Comparison of ENCODE assay signal across 27 cellular contexts in genomic region chr2:26164231-26164630, GRCh38. TPM values are rescaled to one million over a fixed set of nuclear protein-coding genes. Genes with fewer than 3 reads are reported as not detected.
A peak's percentile ranks its signal among the peaks of the same experiment; 100 is the strongest.
DNase-seq lines count a peak whose midpoint lies in the region; ATAC-seq, FAIRE-seq and TF ChIP-seq lines count a peak whose summit lies in the region.
"Had no signal": no experiment of that assay in that cellular context is flagged by ENCODE, and none has a peak within 500 bp of the region (broad histone marks: within the 10 kb centered on the region; RNA-seq: fewer than 3 reads in every experiment).

No MANE protein-coding gene starts in this region.

- no peaks in the 10 kb centered on the region for H3K36me3 ChIP-seq in kidney (ENCODE audit: control insufficient read depth in 1 of 2, insufficient read depth in 2 of 2, low read length in 2 of 2)
- H3K36me3 ChIP-seq: breast epithelium, left lung, tibial nerve had no signal

- intact Hi-C loops in kidney (cut with DNase I): no loop called here

- H3K9ac ChIP-seq in kidney (ENCODE audit: low read length in 2 of 2): no peak overlapping the region

- peaks cover 0 to 5% of the 10 kb centered on the region in 2 donors for H3K4me1 ChIP-seq in kidney (ENCODE audit: control insufficient read depth in 1 of 2, insufficient read depth in 1 of 2, low read depth in 1 of 2, low read length in 2 of 2)
- H3K4me1 ChIP-seq: breast epithelium, left lung, tibial nerve had no signal

- H3K9me3 ChIP-seq in kidney (ENCODE audit: control insufficient read depth in 1 of 2, low read length in 2 of 2): no peaks in the 10 kb centered on the region
- H3K9me3 ChIP-seq: breast epithelium, left lung, mucosa of descending colon, tibial nerve had no signal

- peak overlapping the region; percentile 1 to 55 for H3K27ac ChIP-seq in kidney (ENCODE audit: low read depth in 2 of 2, low read length in 2 of 2)
- H3K27ac ChIP-seq: breast epithelium, hepatocyte, left lung, PC-9, tibial nerve had no signal

- no peak for TF ChIP-seq CTCF in kidney (IDR thresholded peaks at IDR 0.05; ENCODE audit: borderline replicate concordance, extremely low read depth, insufficient read depth)

- FAIRE-seq in kidney (lab: Jason Lieb, UNC): no peak
- FAIRE-seq: GM19239 had no signal

- peak; percentile 77 for DNase-seq in Ammon's horn (ENCODE audit: low spot score)
- DNase-seq in globus pallidus (ENCODE audit: low spot score): peak; percentile 81
- no peak for DNase-seq in kidney
- DNase-seq in pons (ENCODE audit: low spot score): peak; percentile 90
- no peak for DNase-seq in HT-29 (ENCODE audit: low spot score)
- DNase-seq in stimulated activated CD4-positive, alpha-beta T cell treated with anti-CD3 and anti-CD28 coated beads, Interleukin-4, amount 100 ng/mL, for 4 hours: no peak
- DNase-seq: activated naive CD4-positive, alpha-beta T cell treated with anti-CD3 and anti-CD28 coated beads, Interleukin-2, amount 50 U/mL, for 16 hours; amniotic stem cell; effector CD8-positive, alpha-beta T cell; erythroblast; H7; left lung; mucosa of descending colon; NCI-H1048; NCI-H1694; NCI-H510A treated with DMSO at 0.1 percent for 48 hours; PC-9; SIG-M5; stimulated activated naive CD8-positive, alpha-beta T cell treated with anti-CD3 and anti-CD28 coated beads, Interleukin-15, Interleukin-2, amounts not matched to agents 100 U/mL and 50 U/mL, for 24 hours; SW 1271; T1000 had no signal

- H3K4me3 ChIP-seq in kidney (ENCODE audit: low read length in 2 of 2): peak overlapping the region in 1 of 2 donors; percentile 41
- H3K4me3 ChIP-seq: breast epithelium, hepatocyte, left lung, mucosa of descending colon, PC-9, tibial nerve had no signal

- ATAC-seq in GM18517 (IDR thresholded peaks at IDR 0.05; ENCODE audit: unreplicated experiment): no peak
- ATAC-seq in HG02642 (IDR thresholded peaks at IDR 0.05; ENCODE audit: poor library complexity, unreplicated experiment): no peak
- ATAC-seq: left lung; mucosa of descending colon; stimulated activated naive CD8-positive, alpha-beta T cell treated with anti-CD3 and anti-CD28 coated beads, Interleukin-15, Interleukin-2, amounts not matched to agents 100 U/mL and 50 U/mL, for 24 hours had no signal

RNA-seq across cellular contexts. Expression of gene GAREM2, which starts 8.7 kb away (rescaled TPM):
- 3.2 TPM for total RNA-seq in kidney
- polyA plus RNA-seq in kidney (ENCODE audit: insufficient read depth, low read depth, low replicate concordance): 1.2 TPM
- 0.33 and 0.55 TPM in 2 replicates for total RNA-seq in HT-29 (2014; rRNA removed; shearing (Covaris generic))

Comparison
In these comparisons a context has a peak if more than half of its experiments do, and no peak if none do; other contexts are left out.
1. DNase-seq: peak in Ammon's horn (single experiment), globus pallidus (single experiment) and pons (single experiment); none in kidney (single experiment), HT-29 (single experiment) and stimulated activated CD4-positive, alpha-beta T cell treated with anti-CD3 and anti-CD28 coated beads, Interleukin-4, amount 100 ng/mL, for 4 hours (0 of 2).